1 cellular context compared by ENCODE assay signal in the genomic region with DNA sequence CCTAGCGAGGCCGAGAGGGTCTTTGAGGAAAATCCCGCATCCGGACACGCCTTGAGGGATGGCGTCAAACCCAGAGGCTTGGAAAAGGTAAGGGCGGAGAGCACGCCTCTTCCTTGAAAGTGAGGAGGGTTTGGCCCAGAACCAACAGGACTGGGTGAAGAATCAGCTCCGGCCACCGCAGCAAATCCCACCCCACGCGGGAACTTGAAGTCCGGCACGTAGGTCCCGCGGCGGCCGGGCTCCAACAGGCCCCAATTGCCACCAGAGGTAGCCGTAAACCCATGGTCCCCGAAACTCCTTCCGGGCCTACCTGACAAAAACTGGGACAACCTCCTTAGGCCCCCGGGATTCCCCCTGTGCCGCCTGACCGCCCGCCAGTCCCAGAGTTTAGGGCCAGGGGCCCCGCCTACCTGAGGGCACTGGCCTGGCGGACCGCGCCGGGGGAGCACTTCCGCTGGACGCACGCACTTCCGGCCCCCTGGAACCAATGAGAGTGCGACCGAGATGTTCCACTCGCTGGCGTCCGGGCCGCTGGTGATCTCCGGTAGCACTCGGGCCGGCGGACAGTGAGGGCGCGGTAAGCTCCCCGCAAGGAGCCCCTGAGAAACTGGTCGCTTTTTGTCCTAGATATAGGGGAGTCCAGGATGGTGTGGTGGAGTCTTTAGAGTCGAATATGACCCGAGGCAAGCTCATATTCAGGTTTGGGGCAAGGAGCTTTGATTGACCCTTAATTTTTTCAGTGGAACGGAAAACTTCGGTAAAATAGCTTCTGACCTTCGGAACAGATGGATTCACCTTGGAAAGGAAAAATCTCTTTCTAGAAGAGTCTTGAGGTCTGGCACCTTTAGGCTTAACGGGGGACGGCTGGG.
A peak's percentile ranks its signal among the peaks of the same experiment; 100 is the strongest.
TF ChIP-seq lines count a peak whose summit lies in the region.

TSS of gene LZIC (minus strand) at position 453 of the 869 bp plus-strand sequence. CDS start 6,772 bp downstream, outside the sequence.
TSS of gene NMNAT1 (plus strand) at position 537 of the 869 bp plus-strand sequence. CDS start 28,599 bp downstream, outside the sequence.

TF ChIP-seq in H1, 55 proteins besides CTCF, POLR2A, EP300 and RAD21 (continues in another document):
- TF ChIP-seq TEAD4 (IDR thresholded peaks at IDR 0.05; ENCODE audit: low read depth, low read length) (no peak), BRCA1 (IDR thresholded peaks at IDR 0.05; ENCODE audit: low read depth, low read length) (no peak), CTBP2 (IDR thresholded peaks at IDR 0.05; ENCODE audit: borderline replicate concordance, insufficient read depth, insufficient read length, low read length) (no peak), CREB1 (IDR thresholded peaks at IDR 0.05) (peak; percentile 80), HDAC2 (IDR thresholded peaks at IDR 0.05; ENCODE audit: borderline replicate concordance in 1 of 2, low read depth in 2 of 2, low read length in 2 of 2) (peak; percentile 21 to 83; a peak in 2 of 4 replicates), RBBP5 (IDR thresholded peaks at IDR 0.05; ENCODE audit: borderline replicate concordance, low read depth, low read length) (peak; percentile 64; the same call in 1 of the 2 replicates), E2F6 (IDR thresholded peaks at IDR 0.05) (no peak; the same call in 1 of the 2 replicates), BACH1 (IDR thresholded peaks at IDR 0.05; ENCODE audit: low read length) (no peak), KDM4A (IDR thresholded peaks at IDR 0.05; ENCODE audit: low read depth, low read length, severe bottlenecking) (peak; percentile 46), JUN (IDR thresholded peaks at IDR 0.05; ENCODE audit: low read depth, low read length) (0 out of 2 replicates have a peak, but pooled peaks have one; percentile 9), SIRT6 (IDR thresholded peaks at IDR 0.05; ENCODE audit: low read length) (no peak), CBX8 (IDR thresholded peaks at IDR 0.05; ENCODE audit: borderline replicate concordance, low read depth, low read length) (no peak), SIN3A (conservative IDR thresholded peaks at IDR 0.05 in 1 of 2, IDR thresholded peaks at IDR 0.05 in 1 of 2; ENCODE audit: low read depth in 1 of 2, low read length in 2 of 2) (peak in 1 of 2 experiments; percentile 95; a peak in 2 of 4 replicates), SP4 (IDR thresholded peaks at IDR 0.05; ENCODE audit: low read length) (peak; percentile 92), CHD1 (IDR thresholded peaks at IDR 0.05; ENCODE audit: low read depth, low read length) (no peak), SIX5 (IDR thresholded peaks at IDR 0.05; ENCODE audit: low read depth, low read length) (peak; percentile 24; the same call in 1 of the 2 replicates), PHF8 (conservative IDR thresholded peaks at IDR 0.05; ENCODE audit: low read depth, low read length) (peak; percentile 93), CHD2 (IDR thresholded peaks at IDR 0.05; ENCODE audit: low read length) (peak; percentile 70), SRF (IDR thresholded peaks at IDR 0.05; ENCODE audit: low read depth, low read length) (peak; percentile 77), YY1 (IDR thresholded peaks at IDR 0.05; ENCODE audit: low read depth, low read length) (peak; percentile 68; the same call in 1 of the 2 replicates), KDM5A (IDR thresholded peaks at IDR 0.05; ENCODE audit: low read length) (peak; percentile 93), GABPA (IDR thresholded peaks at IDR 0.05; ENCODE audit: borderline replicate concordance, insufficient read depth, low read length) (peak; percentile 100), SAP30 (IDR thresholded peaks at IDR 0.05; ENCODE audit: insufficient read depth, insufficient replicate concordance, low read length) (no peak), SP1 (IDR thresholded peaks at IDR 0.05; ENCODE audit: low read depth, low read length) (peak; percentile 87), TBP (IDR thresholded peaks at IDR 0.05; ENCODE audit: low read depth, low read length) (peak; percentile 95), ZNF274 (IDR thresholded peaks at IDR 0.05; ENCODE audit: borderline replicate concordance, extremely low read depth, low read length) (no peak), CBX5 (IDR thresholded peaks at IDR 0.05; ENCODE audit: low read depth, low read length) (no peak), BCL11A (IDR thresholded peaks at IDR 0.05; ENCODE audit: low read depth in 2 of 2, low read length in 2 of 2) (no peak), EGR1 (IDR thresholded peaks at IDR 0.05; ENCODE audit: borderline replicate concordance, low read depth, low read length) (peak; percentile 52; the same call in 1 of the 2 replicates), TAF7 (optimal IDR thresholded peaks at IDR 0.05; ENCODE audit: borderline replicate concordance, low read depth, low read length) (peak; percentile 89), MAX (IDR thresholded peaks at IDR 0.05) (peak; percentile 73), RNF2 (IDR thresholded peaks at IDR 0.05; ENCODE audit: borderline replicate concordance, low read depth, low read length, missing control alignments, poor library complexity, severe bottlenecking) (no peak), MAFK (IDR thresholded peaks at IDR 0.05; ENCODE audit: low read depth, low read length) (no peak), FOSL1 (IDR thresholded peaks at IDR 0.05; ENCODE audit: insufficient read depth, low read depth, low read length) (no peak), NANOG (IDR thresholded peaks at IDR 0.05; ENCODE audit: insufficient read depth, low read depth, low read length, poor library complexity, severe bottlenecking) (peak; percentile 9), JUND (IDR thresholded peaks at IDR 0.05; ENCODE audit: low read length) (peak; percentile 42; the same call in 1 of the 2 replicates), TAF1 (IDR thresholded peaks at IDR 0.05; ENCODE audit: low read depth, low read length) (peak; percentile 97), ASH2L (IDR thresholded peaks at IDR 0.05; ENCODE audit: low read length) (peak; percentile 84), SUZ12 (IDR thresholded peaks at IDR 0.05; ENCODE audit: low read length) (no peak), RXRA (IDR thresholded peaks at IDR 0.05; ENCODE audit: insufficient read depth, low read depth, low read length) (no peak), EZH2 (IDR thresholded peaks at IDR 0.05; ENCODE audit: low read depth, low read length, severe bottlenecking) (no peak), CEBPB (IDR thresholded peaks at IDR 0.05; ENCODE audit: low read depth, low read length) (no peak), SP2 (IDR thresholded peaks at IDR 0.05; ENCODE audit: low read length) (no peak), RFX5 (IDR thresholded peaks at IDR 0.05; ENCODE audit: borderline replicate concordance, low read depth, low read length) (no peak), POLR2AphosphoS5 (IDR thresholded peaks at IDR 0.05; ENCODE audit: low read depth, low read length) (peak; percentile 86), ATF3 (IDR thresholded peaks at IDR 0.05; ENCODE audit: insufficient read depth, low read depth, low read length) (no peak), HDAC6 (IDR thresholded peaks at IDR 0.05; ENCODE audit: low read depth, low read length) (no peak), POU5F1 (IDR thresholded peaks at IDR 0.05; ENCODE audit: low read depth, low read length) (no peak), TCF12 (IDR thresholded peaks at IDR 0.05; ENCODE audit: low read depth, low read length) (0 out of 2 replicates have a peak, but pooled peaks have one; percentile 35), CHD7 (IDR thresholded peaks at IDR 0.05; ENCODE audit: insufficient replicate concordance, low read length) (peak; percentile 63)
- TF ChIP-seq, protein P1, sequence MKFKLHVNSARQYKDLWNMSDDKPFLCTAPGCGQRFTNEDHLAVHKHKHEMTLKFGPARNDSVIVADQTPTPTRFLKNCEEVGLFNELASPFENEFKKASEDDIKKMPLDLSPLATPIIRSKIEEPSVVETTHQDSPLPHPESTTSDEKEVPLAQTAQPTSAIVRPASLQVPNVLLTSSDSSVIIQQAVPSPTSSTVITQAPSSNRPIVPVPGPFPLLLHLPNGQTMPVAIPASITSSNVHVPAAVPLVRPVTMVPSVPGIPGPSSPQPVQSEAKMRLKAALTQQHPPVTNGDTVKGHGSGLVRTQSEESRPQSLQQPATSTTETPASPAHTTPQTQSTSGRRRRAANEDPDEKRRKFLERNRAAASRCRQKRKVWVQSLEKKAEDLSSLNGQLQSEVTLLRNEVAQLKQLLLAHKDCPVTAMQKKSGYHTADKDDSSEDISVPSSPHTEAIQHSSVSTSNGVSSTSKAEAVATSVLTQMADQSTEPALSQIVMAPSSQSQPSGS (IDR thresholded peaks at IDR 0.05; ENCODE audit: low read length) = peak; percentile 83; the same call in 1 of the 2 replicates
- TF ChIP-seq, protein P2, sequence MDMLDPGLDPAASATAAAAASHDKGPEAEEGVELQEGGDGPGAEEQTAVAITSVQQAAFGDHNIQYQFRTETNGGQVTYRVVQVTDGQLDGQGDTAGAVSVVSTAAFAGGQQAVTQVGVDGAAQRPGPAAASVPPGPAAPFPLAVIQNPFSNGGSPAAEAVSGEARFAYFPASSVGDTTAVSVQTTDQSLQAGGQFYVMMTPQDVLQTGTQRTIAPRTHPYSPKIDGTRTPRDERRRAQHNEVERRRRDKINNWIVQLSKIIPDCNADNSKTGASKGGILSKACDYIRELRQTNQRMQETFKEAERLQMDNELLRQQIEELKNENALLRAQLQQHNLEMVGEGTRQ (IDR thresholded peaks at IDR 0.05; ENCODE audit: low read length) = no peak
